ENCODE assay signal across 1 cellular context in the genomic region with DNA sequence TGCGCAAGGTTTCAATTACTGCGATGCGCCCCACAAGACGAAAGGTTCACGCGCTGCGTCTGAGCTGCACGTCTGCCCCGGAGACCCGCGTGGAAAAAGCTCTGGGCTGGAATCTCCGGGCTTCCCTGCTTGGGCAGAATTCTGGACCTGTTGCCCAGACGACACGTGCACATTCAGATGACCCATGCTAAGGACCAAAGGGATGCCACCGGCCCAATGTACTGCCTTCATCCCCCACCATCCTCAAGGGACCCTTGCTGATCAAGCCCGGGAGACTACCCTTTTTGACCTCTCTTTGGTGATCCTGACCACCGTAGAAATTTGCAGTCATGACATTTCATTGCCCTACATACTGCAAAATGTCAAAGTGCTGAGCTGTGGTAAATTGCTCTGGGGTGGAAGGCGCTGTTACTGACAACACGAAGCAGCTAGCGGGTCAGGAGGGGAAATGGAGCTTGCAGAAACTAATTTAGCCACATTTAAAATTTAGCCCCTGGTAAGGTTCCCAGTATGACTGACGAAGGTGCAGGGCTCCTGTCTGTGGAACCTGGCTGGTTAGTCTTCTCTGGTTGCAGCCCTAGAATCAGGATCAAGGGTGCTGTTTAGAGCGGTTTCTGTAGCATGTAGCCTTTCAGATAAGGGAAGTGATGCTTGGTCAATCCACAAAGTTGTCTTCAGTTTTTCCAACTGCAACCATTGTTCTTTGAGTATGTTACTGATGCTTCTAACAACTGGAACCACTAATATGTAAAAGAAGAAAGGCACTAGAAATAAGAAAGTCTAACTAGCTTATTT.
TF ChIP-seq lines count a peak whose summit lies in the region.

No MANE protein-coding gene starts in this region.

TF ChIP-seq in GM12878, 131 proteins besides CTCF, POLR2A, EP300 and RAD21 (continued from another document):
- TF ChIP-seq, protein P1, sequence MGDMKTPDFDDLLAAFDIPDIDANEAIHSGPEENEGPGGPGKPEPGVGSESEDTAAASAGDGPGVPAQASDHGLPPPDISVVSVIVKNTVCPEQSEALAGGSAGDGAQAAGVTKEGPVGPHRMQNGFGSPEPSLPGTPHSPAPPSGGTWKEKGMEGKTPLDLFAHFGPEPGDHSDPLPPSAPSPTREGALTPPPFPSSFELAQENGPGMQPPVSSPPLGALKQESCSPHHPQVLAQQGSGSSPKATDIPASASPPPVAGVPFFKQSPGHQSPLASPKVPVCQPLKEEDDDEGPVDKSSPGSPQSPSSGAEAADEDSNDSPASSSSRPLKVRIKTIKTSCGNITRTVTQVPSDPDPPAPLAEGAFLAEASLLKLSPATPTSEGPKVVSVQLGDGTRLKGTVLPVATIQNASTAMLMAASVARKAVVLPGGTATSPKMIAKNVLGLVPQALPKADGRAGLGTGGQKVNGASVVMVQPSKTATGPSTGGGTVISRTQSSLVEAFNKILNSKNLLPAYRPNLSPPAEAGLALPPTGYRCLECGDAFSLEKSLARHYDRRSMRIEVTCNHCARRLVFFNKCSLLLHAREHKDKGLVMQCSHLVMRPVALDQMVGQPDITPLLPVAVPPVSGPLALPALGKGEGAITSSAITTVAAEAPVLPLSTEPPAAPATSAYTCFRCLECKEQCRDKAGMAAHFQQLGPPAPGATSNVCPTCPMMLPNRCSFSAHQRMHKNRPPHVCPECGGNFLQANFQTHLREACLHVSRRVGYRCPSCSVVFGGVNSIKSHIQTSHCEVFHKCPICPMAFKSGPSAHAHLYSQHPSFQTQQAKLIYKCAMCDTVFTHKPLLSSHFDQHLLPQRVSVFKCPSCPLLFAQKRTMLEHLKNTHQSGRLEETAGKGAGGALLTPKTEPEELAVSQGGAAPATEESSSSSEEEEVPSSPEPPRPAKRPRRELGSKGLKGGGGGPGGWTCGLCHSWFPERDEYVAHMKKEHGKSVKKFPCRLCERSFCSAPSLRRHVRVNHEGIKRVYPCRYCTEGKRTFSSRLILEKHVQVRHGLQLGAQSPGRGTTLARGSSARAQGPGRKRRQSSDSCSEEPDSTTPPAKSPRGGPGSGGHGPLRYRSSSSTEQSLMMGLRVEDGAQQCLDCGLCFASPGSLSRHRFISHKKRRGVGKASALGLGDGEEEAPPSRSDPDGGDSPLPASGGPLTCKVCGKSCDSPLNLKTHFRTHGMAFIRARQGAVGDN (IDR thresholded peaks at IDR 0.05) = no peak
